In genomic region chr1:93437976-93438605, GRCh38 we compare ENCODE assay signal across 9 cellular contexts. TPM values are rescaled to one million over a fixed set of nuclear protein-coding genes. Genes with fewer than 3 reads are reported as not detected.
DNase-seq lines count a peak whose midpoint lies in the region; ATAC-seq and TF ChIP-seq lines count a peak whose summit lies in the region.
"Had no signal": no experiment of that assay in that cellular context is flagged by ENCODE, and none has a peak within 500 bp of the region (broad histone marks: within the 10 kb centered on the region; RNA-seq: fewer than 3 reads in every experiment).

No MANE protein-coding gene starts in this region.

- H3K36me3 ChIP-seq in CD4-positive, CD25-positive, alpha-beta regulatory T cell (ENCODE audit: control insufficient read depth, insufficient read depth, low read length) = no peaks in the 10 kb centered on the region
- no peaks in the 10 kb centered on the region for H3K36me3 ChIP-seq in right lobe of liver

- H3K4me1 ChIP-seq in CD4-positive, CD25-positive, alpha-beta regulatory T cell (ENCODE audit: control insufficient read depth, insufficient read depth, low read length, poor library complexity, severe bottlenecking) = no peaks in the 10 kb centered on the region
- H3K4me1 ChIP-seq in right lobe of liver = peaks cover 0 to 11% (median 2%) of the 10 kb centered on the region in 4 donors

- no peak overlapping the region for H3K27ac Mint-ChIP-seq in CD4-positive, CD25-positive, alpha-beta regulatory T cell
- H3K27ac Mint-ChIP-seq in HFFc6 = no peak overlapping the region
- H3K27ac Mint-ChIP-seq in central memory CD8-positive, alpha-beta T cell (ENCODE audit: low read depth) = no peak overlapping the region

- peak in 2 of 3 donors; percentile 44 to 53 for DNase-seq in CD4-positive, CD25-positive, alpha-beta regulatory T cell
- DNase-seq in HFFc6 (peak; percentile 45), NCI-H69 (lab: John Stamatoyannopoulos, UW) (peak; percentile 57), right lobe of liver (no peak), NCI-H1048 (lab: John Stamatoyannopoulos, UW) (no peak), activated gamma-delta T cell treated with Interleukin-2 at 50 U/mL for 16 hours (no peak)
- no peak for DNase-seq in central memory CD8-positive, alpha-beta T cell (ENCODE audit: low spot score in 2 of 2)

- 32% methylated on average over 4 of the region's 4 CpGs for WGBS in right lobe of liver (ENCODE audit: insufficient coverage, low coverage, low lambda C conversion rate, missing lambda C conversion rate)

- ATAC-seq in CD4-positive, CD25-positive, alpha-beta regulatory T cell (ENCODE audit: low read depth in 2 of 2) = peak in 1 of 2 donors; percentile 52
- peak; percentile 56 for ATAC-seq in central memory CD8-positive, alpha-beta T cell (replicated peaks; ENCODE audit: extremely low read depth, poor library complexity, severe bottlenecking)
- ATAC-seq in right lobe of liver (peak; percentile 53 to 73 (median 65)), HG03175 (IDR thresholded peaks at IDR 0.05; ENCODE audit: unreplicated experiment) (no peak)

- no peaks in the 10 kb centered on the region for H3K36me3 Mint-ChIP-seq in CD4-positive, CD25-positive, alpha-beta regulatory T cell
- H3K36me3 Mint-ChIP-seq in HFFc6 (ENCODE audit: low read depth) = no peaks in the 10 kb centered on the region
- H3K36me3 Mint-ChIP-seq in central memory CD8-positive, alpha-beta T cell (ENCODE audit: insufficient read depth) = no peaks in the 10 kb centered on the region

- intact Hi-C loops in right lobe of liver (cut with DNase I) = loop anchor here in 1 of 2 donors (10.0 kb wide), 2 partner anchors 177 to 377 kb away; no protein-coding TSS in a partner anchor

- H3K27me3 Mint-ChIP-seq in CD4-positive, CD25-positive, alpha-beta regulatory T cell = peaks cover 34% of the 10 kb centered on the region
- 0 out of 2 replicates have a peak, but pooled peaks cover 13% of the 10 kb centered on the region for H3K27me3 Mint-ChIP-seq in HFFc6 (ENCODE audit: insufficient read depth)
- peaks cover 40% of the 10 kb centered on the region for H3K27me3 Mint-ChIP-seq in central memory CD8-positive, alpha-beta T cell

- no peak overlapping the region for H3K27ac ChIP-seq in CD4-positive, CD25-positive, alpha-beta regulatory T cell (ENCODE audit: insufficient read depth, low read length, poor library complexity, severe bottlenecking)
- H3K27ac ChIP-seq in right lobe of liver = no peak overlapping the region
- H3K27ac ChIP-seq: epithelial cell of prostate had no signal

- H3K4me3 Mint-ChIP-seq in CD4-positive, CD25-positive, alpha-beta regulatory T cell = no peak overlapping the region
- no peak overlapping the region for H3K4me3 Mint-ChIP-seq in HFFc6
- H3K4me3 Mint-ChIP-seq in central memory CD8-positive, alpha-beta T cell = no peak overlapping the region

- H3K27me3 ChIP-seq in CD4-positive, CD25-positive, alpha-beta regulatory T cell (ENCODE audit: control insufficient read depth, insufficient read depth, low read length) = peaks cover 5% of the 10 kb centered on the region
- no peaks in the 10 kb centered on the region for H3K27me3 ChIP-seq in right lobe of liver

- H3K9me3 Mint-ChIP-seq in CD4-positive, CD25-positive, alpha-beta regulatory T cell = no peaks in the 10 kb centered on the region
- H3K9me3 Mint-ChIP-seq in HFFc6 = no peaks in the 10 kb centered on the region
- no peaks in the 10 kb centered on the region for H3K9me3 Mint-ChIP-seq in central memory CD8-positive, alpha-beta T cell

- peaks cover 0 to 2% (median 0%) of the 10 kb centered on the region in 4 donors for H3K4me1 Mint-ChIP-seq in CD4-positive, CD25-positive, alpha-beta regulatory T cell
- peaks cover 13% of the 10 kb centered on the region for H3K4me1 Mint-ChIP-seq in HFFc6 (ENCODE audit: low read depth)
- no peaks in the 10 kb centered on the region for H3K4me1 Mint-ChIP-seq in central memory CD8-positive, alpha-beta T cell

- TF ChIP-seq CTCF in HFFc6 (IDR thresholded peaks at IDR 0.05) (peak; percentile 85), right lobe of liver (IDR thresholded peaks at IDR 0.05) (peak; percentile 68 to 77 (median 72))

- no peak for TF ChIP-seq POLR2A in right lobe of liver (IDR thresholded peaks at IDR 0.05)

- no peaks in the 10 kb centered on the region for H3K9me3 ChIP-seq in CD4-positive, CD25-positive, alpha-beta regulatory T cell (ENCODE audit: control insufficient read depth in 2 of 2, low read length in 2 of 2)
- no peaks in the 10 kb centered on the region for H3K9me3 ChIP-seq in right lobe of liver

- H3K4me3 ChIP-seq in CD4-positive, CD25-positive, alpha-beta regulatory T cell (ENCODE audit: low read depth, low read length) = no peak overlapping the region
- H3K4me3 ChIP-seq in right lobe of liver = no peak overlapping the region

RNA-seq across cellular contexts. Expression of gene FNBP1L, which starts 9.8 kb away (rescaled TPM):
- total RNA-seq in CD4-positive, CD25-positive, alpha-beta regulatory T cell = 2.4 TPM
- under 1 TPM in 3 of 4 donors, not detected in 1; 0.10 to 0.52 (median 0.16) TPM for polyA plus RNA-seq in CD4-positive, CD25-positive, alpha-beta regulatory T cell
- 1 to 10 TPM; 1.0 to 6.2 (median 1.2) TPM for total RNA-seq in HFFc6 (2021; fragmentation: NEBNext Ultra II Directional; extraction: Animal tissue kit (Norgen Biotek cat#: 25700))
- total RNA-seq in right lobe of liver = 10 to 100 TPM in 4 of 6 experiments, 1 to 10 TPM in 2; 9.0 to 15.6 (median 12.1) TPM

Comparison
In these comparisons a context has a peak if more than half of its experiments do, and no peak if none do; other contexts are left out.
1. DNase-seq: peak in CD4-positive, CD25-positive, alpha-beta regulatory T cell (2 of 3), HFFc6 (single experiment) and NCI-H69 (single experiment); none in central memory CD8-positive, alpha-beta T cell (0 of 2), right lobe of liver (0 of 3), NCI-H1048 (single experiment) and activated gamma-delta T cell treated with Interleukin-2 at 50 U/mL for 16 hours (single experiment).